In genomic region chr9:35520404-35520790, GRCh38 we compare ENCODE assay signal across 14 cellular contexts. TPM values are rescaled to one million over a fixed set of nuclear protein-coding genes. Genes with fewer than 3 reads are reported as not detected.
DNase-seq lines count a peak whose midpoint lies in the region; ATAC-seq and TF ChIP-seq lines count a peak whose summit lies in the region.
"Had no signal": no experiment of that assay in that cellular context is flagged by ENCODE, and none has a peak within 500 bp of the region (broad histone marks: within the 10 kb centered on the region; RNA-seq: fewer than 3 reads in every experiment).

No MANE protein-coding gene starts in this region.

- H3K4me3 Mint-ChIP-seq in HFFc6: peak overlapping the region; percentile 66
- H3K4me3 Mint-ChIP-seq in chondrocyte (ENCODE audit: unreplicated experiment): peak overlapping the region; percentile 61
- H3K4me3 Mint-ChIP-seq: CD4-positive, alpha-beta memory T cell had no signal

- intact Hi-C loops in lower lobe of right lung (cut with DNase I): no loop called here
- intact Hi-C loops in spleen (cut with DNase I; ENCODE audit: low total_unique reads): no loop called here

- H3K36me3 Mint-ChIP-seq in HFFc6 (ENCODE audit: low read depth) (peaks cover 5% of the 10 kb centered on the region), chondrocyte (ENCODE audit: low read depth) (no peaks in the 10 kb centered on the region)
- H3K36me3 Mint-ChIP-seq: CD4-positive, alpha-beta memory T cell had no signal

- DNase-seq in HFFc6: no peak
- DNase-seq in chondrocyte (ENCODE audit: low spot score): no peak
- DNase-seq in lower lobe of right lung: no peak
- DNase-seq in spleen: no peak
- no peak for DNase-seq in C1 segment of cervical spinal cord (lab: John Stamatoyannopoulos, UW)
- no peak for DNase-seq in activated gamma-delta T cell (lab: John Stamatoyannopoulos, UW)
- no peak for DNase-seq in mesenteric fat pad (ENCODE audit: low spot score)
- DNase-seq: activated CD4-positive, CD25-positive, alpha-beta regulatory T cell treated with anti-CD3 and anti-CD28 coated beads, Interleukin-2, amount 50 U/mL, for 72 hours; activated naive CD4-positive, alpha-beta T cell; CD4-positive, alpha-beta memory T cell; Karpas-422; SIG-M5 had no signal

- H3K9me3 Mint-ChIP-seq in HFFc6: no peaks in the 10 kb centered on the region
- H3K9me3 Mint-ChIP-seq in chondrocyte (ENCODE audit: low read depth): no peaks in the 10 kb centered on the region
- H3K9me3 Mint-ChIP-seq: CD4-positive, alpha-beta memory T cell had no signal

- H3K4me1 Mint-ChIP-seq in HFFc6 (ENCODE audit: low read depth) (peaks cover 87% of the 10 kb centered on the region), chondrocyte (ENCODE audit: low read depth) (peaks cover 92% of the 10 kb centered on the region)
- H3K4me1 Mint-ChIP-seq: CD4-positive, alpha-beta memory T cell had no signal

- H3K4me1 ChIP-seq in lower lobe of right lung (peaks cover 72% of the 10 kb centered on the region), spleen (peaks cover 0 to 35% (median 7%) of the 10 kb centered on the region in 6 donors)

- ATAC-seq in lower lobe of right lung: no peak
- ATAC-seq in HG03354 (IDR thresholded peaks at IDR 0.05; ENCODE audit: poor library complexity, severe bottlenecking, unreplicated experiment): no peak
- ATAC-seq: HCT116 had no signal

- H3K9me3 ChIP-seq in lower lobe of right lung: no peaks in the 10 kb centered on the region
- H3K9me3 ChIP-seq in spleen: no peaks in the 10 kb centered on the region

- no peaks in the 10 kb centered on the region for H3K27me3 Mint-ChIP-seq in HFFc6 (ENCODE audit: insufficient read depth)
- H3K27me3 Mint-ChIP-seq in chondrocyte (ENCODE audit: low read depth): no peaks in the 10 kb centered on the region
- H3K27me3 Mint-ChIP-seq: CD4-positive, alpha-beta memory T cell had no signal

- H3K4me3 ChIP-seq in lower lobe of right lung (no peak overlapping the region), spleen (no peak overlapping the region)

- H3K36me3 ChIP-seq in lower lobe of right lung (no peaks in the 10 kb centered on the region), spleen (no peaks in the 10 kb centered on the region)

- TF ChIP-seq POLR2A in spleen (IDR thresholded peaks at IDR 0.05): no peak

- 84 to 92% (median 89%) methylated on average over 1 of the region's 1 CpG for WGBS in spleen, 5 donors

- no peaks in the 10 kb centered on the region for H3K27me3 ChIP-seq in lower lobe of right lung (ENCODE audit: low read depth)
- H3K27me3 ChIP-seq in spleen (replicated peaks in 1 of 7): no peaks in the 10 kb centered on the region

- peak overlapping the region; percentile 71 for H3K27ac ChIP-seq in lower lobe of right lung
- H3K27ac ChIP-seq in spleen: peak overlapping the region in 7 of 8 donors; percentile 17 to 72 (median 42)

- peak overlapping the region; percentile 92 for H3K27ac Mint-ChIP-seq in HFFc6
- peak overlapping the region; percentile 99 for H3K27ac Mint-ChIP-seq in chondrocyte (ENCODE audit: unreplicated experiment)
- H3K27ac Mint-ChIP-seq: CD4-positive, alpha-beta memory T cell had no signal

- no peak for TF ChIP-seq CTCF in HFFc6 (IDR thresholded peaks at IDR 0.05)
- no peak for TF ChIP-seq CTCF in chondrocyte (IDR thresholded peaks at IDR 0.05)
- TF ChIP-seq CTCF in lower lobe of right lung (IDR thresholded peaks at IDR 0.05): no peak
- no peak for TF ChIP-seq CTCF in spleen (IDR thresholded peaks at IDR 0.05 in 8 of 11, conservative IDR thresholded peaks at IDR 0.05 in 3 of 11)

RNA-seq across cellular contexts. Expression of gene RUSC2, which starts 30.5 kb away (rescaled TPM):
- 10 to 100 TPM; 54.0 to 70.7 (median 59.9) TPM for total RNA-seq in HFFc6 (2021; fragmentation: NEBNext Ultra II Directional; extraction: Animal tissue kit (Norgen Biotek cat#: 25700))
- total RNA-seq in chondrocyte (96.3 to 135 TPM (median 107 TPM) in 3 replicates), lower lobe of right lung (23.6 TPM), spleen (10 to 100 TPM; 11.5 to 41.9 (median 15.0) TPM), mesenteric fat pad (40.2 TPM)
- polyA plus RNA-seq in spleen: 10 to 100 TPM in 1 of 3 donors, 1 to 10 TPM in 2; 2.5 to 12.1 (median 5.3) TPM
